8 cellular contexts compared by ENCODE assay signal in the genomic region with DNA sequence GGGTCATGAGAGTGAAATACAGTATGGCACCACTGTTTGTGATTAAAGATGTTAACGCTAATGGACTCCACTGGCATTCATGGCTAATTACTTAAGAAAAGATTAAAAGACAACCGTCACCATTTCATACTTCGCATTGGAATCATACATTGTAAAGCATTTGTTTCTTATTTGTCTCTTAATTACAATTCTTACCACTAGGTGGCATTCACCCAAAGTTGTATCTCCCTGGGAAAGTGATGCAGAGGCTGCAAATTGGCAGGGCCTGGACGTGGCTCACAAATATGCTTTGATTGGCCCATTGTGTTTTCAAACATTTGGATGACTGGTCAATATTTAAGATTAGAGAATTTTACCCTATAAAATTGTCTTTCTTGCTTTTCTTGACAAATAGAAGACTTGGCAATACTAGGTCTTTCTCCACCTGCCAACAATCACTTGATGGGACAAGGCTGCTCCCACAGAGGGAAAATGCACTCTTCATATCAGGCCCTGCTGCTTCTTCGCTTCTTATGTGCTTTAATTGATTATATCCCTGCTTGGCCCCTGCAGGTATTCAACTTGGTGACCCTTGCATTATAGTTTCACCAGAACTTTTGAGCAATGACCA.
DNase-seq lines count a peak whose midpoint lies in the region; ATAC-seq and TF ChIP-seq lines count a peak whose summit lies in the region.

No MANE protein-coding gene starts in this region.

- H3K9me3 Mint-ChIP-seq in stimulated activated effector memory CD8-positive, alpha-beta T cell treated with anti-CD3 and anti-CD28 coated beads, Interleukin-12 subunit alpha, Interleukin-12 subunit beta, amount 100 ng/mL, for 72 hours, result no peaks in the 10 kb centered on the region

- no peaks in the 10 kb centered on the region for H3K4me1 Mint-ChIP-seq in stimulated activated effector memory CD8-positive, alpha-beta T cell treated with anti-CD3 and anti-CD28 coated beads, Interleukin-12 subunit alpha, Interleukin-12 subunit beta, amount 100 ng/mL, for 72 hours

- DNase-seq in AG08395 (ENCODE audit: low spot score) (peak; percentile 64), GM10266 (ENCODE audit: extremely low spot score) (peak; percentile 53), NCI-H748 treated with DMSO at 0.1 percent for 48 hours (lab: John Stamatoyannopoulos, UW) (peak; percentile 17), astrocyte of the hippocampus (ENCODE audit: low read depth, low spot score) (peak; percentile 70), iPS DF 19.7 (ENCODE audit: low read depth, low spot score) (peak; percentile 3)
- no peak for DNase-seq in stimulated activated effector memory CD8-positive, alpha-beta T cell treated with anti-CD3 and anti-CD28 coated beads, Interleukin-12 subunit alpha, Interleukin-12 subunit beta, amount 100 ng/mL, for 72 hours (ENCODE audit: low spot score in 2 of 2)

- no peak overlapping the region for H3K4me3 Mint-ChIP-seq in stimulated activated effector memory CD8-positive, alpha-beta T cell treated with anti-CD3 and anti-CD28 coated beads, Interleukin-12 subunit alpha, Interleukin-12 subunit beta, amount 100 ng/mL, for 72 hours

- H3K27ac Mint-ChIP-seq in stimulated activated effector memory CD8-positive, alpha-beta T cell treated with anti-CD3 and anti-CD28 coated beads, Interleukin-12 subunit alpha, Interleukin-12 subunit beta, amount 100 ng/mL, for 72 hours, result no peak overlapping the region

- ATAC-seq in HG03064 (IDR thresholded peaks at IDR 0.05; ENCODE audit: low read depth, unreplicated experiment) (peak; percentile 71), GM21737 (IDR thresholded peaks at IDR 0.05; ENCODE audit: unreplicated experiment) (no peak)
- peak; percentile 73 for ATAC-seq in stimulated activated effector memory CD8-positive, alpha-beta T cell treated with anti-CD3 and anti-CD28 coated beads, Interleukin-12 subunit alpha, Interleukin-12 subunit beta, amount 100 ng/mL, for 72 hours

- no peaks in the 10 kb centered on the region for H3K36me3 Mint-ChIP-seq in stimulated activated effector memory CD8-positive, alpha-beta T cell treated with anti-CD3 and anti-CD28 coated beads, Interleukin-12 subunit alpha, Interleukin-12 subunit beta, amount 100 ng/mL, for 72 hours

- peak; percentile 60 for TF ChIP-seq CTCF in GM10266 (IDR thresholded peaks at IDR 0.05; ENCODE audit: control insufficient read depth, insufficient read depth, low read depth, missing control alignments)

Comparison
In these comparisons a context has a peak if more than half of its experiments do, and no peak if none do; other contexts are left out.
1. DNase-seq: peak in AG08395 (single experiment), GM10266 (single experiment), NCI-H748 treated with DMSO at 0.1 percent for 48 hours (single experiment), astrocyte of the hippocampus (single experiment) and iPS DF 19.7 (single experiment); none in stimulated activated effector memory CD8-positive, alpha-beta T cell treated with anti-CD3 and anti-CD28 coated beads, Interleukin-12 subunit alpha, Interleukin-12 subunit beta, amount 100 ng/mL, for 72 hours (0 of 2).